Comparison of ENCODE assay signal across 15 cellular contexts in the genomic region with DNA sequence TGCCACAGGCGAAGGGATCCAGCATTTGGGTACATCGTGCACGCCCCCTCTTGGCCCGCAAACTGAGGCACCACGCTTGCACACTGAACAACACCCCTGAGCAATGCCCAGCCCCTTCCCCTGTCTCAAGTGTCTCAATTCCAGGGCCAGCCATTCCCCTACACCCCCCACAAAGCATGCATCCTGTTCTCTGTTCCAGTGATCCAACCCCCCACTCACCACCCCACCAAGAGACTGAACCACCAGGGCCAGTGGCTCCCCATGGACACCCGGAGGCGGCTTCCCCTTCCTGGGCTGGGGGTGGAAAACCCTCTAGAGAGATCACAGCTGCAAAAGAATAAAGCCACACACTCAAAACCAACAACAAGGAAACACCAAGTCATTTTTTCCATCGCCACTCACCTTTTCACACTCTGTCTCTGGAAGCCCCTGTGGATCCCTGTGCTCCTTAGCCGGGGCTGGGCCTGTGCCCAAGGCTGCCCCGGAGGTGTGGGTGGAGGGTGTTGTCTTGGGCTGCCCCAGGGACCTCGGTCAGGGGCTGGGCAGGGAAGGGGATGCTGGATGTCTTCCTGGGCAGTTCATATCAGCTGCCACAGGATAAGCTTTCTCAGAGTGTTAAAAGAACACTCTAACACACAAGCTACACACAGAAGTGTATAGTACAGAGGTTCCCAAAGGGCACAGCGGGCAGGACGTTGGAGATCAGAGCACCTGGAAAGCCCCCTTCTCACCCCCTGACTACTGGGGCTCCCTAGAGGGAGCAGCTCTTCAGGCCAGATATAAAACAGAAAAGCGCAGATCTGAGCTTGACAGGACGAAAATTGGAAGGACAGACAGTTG.
DNase-seq lines count a peak whose midpoint lies in the region; ATAC-seq and TF ChIP-seq lines count a peak whose summit lies in the region.
"Had no signal": no experiment of that assay in that cellular context is flagged by ENCODE, and none has a peak within 500 bp of the region (broad histone marks: within the 10 kb centered on the region; RNA-seq: fewer than 3 reads in every experiment).

No MANE protein-coding gene starts in this region.

- H2AK5ac ChIP-seq in neuronal stem cell (ENCODE audit: low read depth, low read length) = peak overlapping the region; percentile 76

- no peaks in the 10 kb centered on the region for H3K27me3 ChIP-seq in A673 (replicated peaks; ENCODE audit: insufficient read depth, low read depth, low read length, poor library complexity)
- H3K27me3 ChIP-seq in neuronal stem cell (ENCODE audit: control insufficient read depth in 3 of 3, insufficient read depth in 3 of 3, low read depth in 1 of 3, low read length in 3 of 3) = peaks cover 0 to 2% (median 0%) of the 10 kb centered on the region in 3 experiments
- H3K27me3 ChIP-seq: testis had no signal

- H3K4me1 ChIP-seq in A673 (ENCODE audit: insufficient read depth, low read length, poor library complexity, severe bottlenecking) = peaks cover 42% of the 10 kb centered on the region
- peaks cover 0 to 5% of the 10 kb centered on the region in 2 donors for H3K4me1 ChIP-seq in neuronal stem cell (ENCODE audit: control insufficient read depth in 2 of 2, insufficient read depth in 1 of 2, low read depth in 1 of 2, low read length in 2 of 2)
- H3K4me1 ChIP-seq: prostate gland had no signal

- peaks cover 2 to 3% of the 10 kb centered on the region in 2 donors for H3K36me3 Mint-ChIP-seq in activated T-cell treated with anti-CD3 and anti-CD28 coated beads, Interleukin-2, amount 50 U/mL, for 72 hours (ENCODE audit: insufficient read depth in 2 of 2)

- in situ Hi-C loops in GM13977 (cut with MboI; ENCODE audit: low pct_unique_long_range_greater_than_20kb, low sequenced_read_pairs, unreplicated experiment) = no loop called here

- no peak overlapping the region for H3K4ac ChIP-seq in neuronal stem cell (ENCODE audit: low read length)

- intact Hi-C loops in A673 (cut with micrococcal nuclease; ENCODE audit: unreplicated experiment) = no loop called here

- TF ChIP-seq CTCF in A673 (conservative IDR thresholded peaks at IDR 0.05; ENCODE audit: low read depth, low read length) (no peak), GM13977 (IDR thresholded peaks at IDR 0.05; ENCODE audit: extremely low read depth, insufficient read depth, missing control alignments) (no peak)

- H2BK12ac ChIP-seq in neuronal stem cell (ENCODE audit: low read length) = no peak overlapping the region

- H3K18ac ChIP-seq in neuronal stem cell (ENCODE audit: low read length) = peak overlapping the region; percentile 67

- H3K27ac Mint-ChIP-seq in activated T-cell treated with anti-CD3 and anti-CD28 coated beads, Interleukin-2, amount 50 U/mL, for 72 hours = peak overlapping the region; percentile 27
- H3K27ac Mint-ChIP-seq: CD8-positive, alpha-beta T cell had no signal

- peaks cover 1 to 5% of the 10 kb centered on the region in 2 donors for H3K9me3 Mint-ChIP-seq in activated T-cell treated with anti-CD3 and anti-CD28 coated beads, Interleukin-2, amount 50 U/mL, for 72 hours

- no peaks in the 10 kb centered on the region for H3K27me3 Mint-ChIP-seq in activated T-cell treated with anti-CD3 and anti-CD28 coated beads, Interleukin-2, amount 50 U/mL, for 72 hours (ENCODE audit: low read depth)

- H2BK5ac ChIP-seq in neuronal stem cell (ENCODE audit: low read length) = peak overlapping the region; percentile 35

- H2BK15ac ChIP-seq in neuronal stem cell (ENCODE audit: low read length) = no peak overlapping the region

- POLR2A ChIA-PET in A673 (lab: Charles Lee; ENCODE audit: low non-redundant PET) = no interaction called here

- DNase-seq in A673 (ENCODE audit: low spot score) (peak; percentile 54), COLO829 (ENCODE audit: low spot score) (peak; percentile 33), neuronal stem cell (ENCODE audit: low spot score) (no peak), GM13977 (ENCODE audit: low spot score) (no peak), epidermal melanocyte (ENCODE audit: insufficient read length, low spot score) (no peak), C1 segment of cervical spinal cord (lab: John Stamatoyannopoulos, UW) (no peak), GM03348 (ENCODE audit: low spot score) (no peak)
- DNase-seq in activated T-cell treated with anti-CD3 and anti-CD28 coated beads, Interleukin-2, amount 50 U/mL, for 72 hours = peak; percentile 43 to 46
- DNase-seq: CD8-positive, alpha-beta T cell; effector memory CD4-positive, alpha-beta T cell; NCI-H1092 treated with DMSO at 0.1 percent for 48 hours; NCI-H345; testis had no signal

- H3K23ac ChIP-seq in neuronal stem cell (ENCODE audit: low read depth, low read length, poor library complexity) = peak overlapping the region; percentile 36

- H3K9me3 ChIP-seq in A673 (ENCODE audit: low read depth, low read length, poor library complexity, severe bottlenecking) = no peaks in the 10 kb centered on the region
- no peaks in the 10 kb centered on the region for H3K9me3 ChIP-seq in neuronal stem cell (replicated peaks in 1 of 2; ENCODE audit: control insufficient read depth in 2 of 2, insufficient read depth in 1 of 2, low read depth in 1 of 2, low read length in 2 of 2)
- H3K9me3 ChIP-seq: prostate gland, testis had no signal

- H3K4me3 ChIP-seq in A673 (ENCODE audit: low read depth, low read length, poor library complexity, severe bottlenecking) = no peak overlapping the region
- no peak overlapping the region for H3K4me3 ChIP-seq in neuronal stem cell (ENCODE audit: low read length in 2 of 2)
- H3K4me3 ChIP-seq: prostate gland, testis had no signal

- H3K36me3 ChIP-seq in A673 (ENCODE audit: insufficient read depth, low read length, poor library complexity, severe bottlenecking) (no peaks in the 10 kb centered on the region), neuronal stem cell (replicated peaks in 1 of 2; ENCODE audit: control insufficient read depth in 2 of 2, insufficient read depth in 2 of 2, low read length in 2 of 2) (no peaks in the 10 kb centered on the region)
- H3K36me3 ChIP-seq: prostate gland had no signal

- peak overlapping the region; percentile 23 for H2AFZ ChIP-seq in neuronal stem cell (ENCODE audit: low read length)

- H3K79me1 ChIP-seq in neuronal stem cell (ENCODE audit: low read depth, low read length) = no peaks in the 10 kb centered on the region

- peak; percentile 71 to 76 for ATAC-seq in activated T-cell treated with anti-CD3 and anti-CD28 coated beads, Interleukin-2, amount 50 U/mL, for 72 hours (replicated peaks in 1 of 2)
- ATAC-seq: CD8-positive, alpha-beta T cell had no signal

- H3K27ac ChIP-seq in A673 (ENCODE audit: low read depth, low read length, poor library complexity, severe bottlenecking) = peak overlapping the region; percentile 67
- H3K27ac ChIP-seq in neuronal stem cell (replicated peaks; ENCODE audit: low read length) = no peak overlapping the region
- H3K27ac ChIP-seq: prostate gland, testis had no signal

- H3K14ac ChIP-seq in neuronal stem cell (ENCODE audit: low read length) = peak overlapping the region; percentile 79

- no peak overlapping the region for H2BK120ac ChIP-seq in neuronal stem cell (ENCODE audit: low read depth, low read length)

- H3K4me2 ChIP-seq in neuronal stem cell (ENCODE audit: insufficient read depth, low read length, poor library complexity, severe bottlenecking) = no peak overlapping the region

- BruUV-seq in A673 (replicated peaks; lab: Mats Ljungman, UMichigan) = no TSS peak

- peaks cover 48% of the 10 kb centered on the region for H3K4me1 Mint-ChIP-seq in activated T-cell treated with anti-CD3 and anti-CD28 coated beads, Interleukin-2, amount 50 U/mL, for 72 hours (ENCODE audit: low read depth)

- CTCF ChIA-PET in A673 (lab: Charles Lee) = no interaction called here

- peak overlapping the region; percentile 13 to 48 for H3K4me3 Mint-ChIP-seq in activated T-cell treated with anti-CD3 and anti-CD28 coated beads, Interleukin-2, amount 50 U/mL, for 72 hours
- H3K4me3 Mint-ChIP-seq: brain; CD8-positive, alpha-beta T cell had no signal

- peak overlapping the region; percentile 64 for H4K91ac ChIP-seq in neuronal stem cell (ENCODE audit: low read depth, low read length, poor library complexity)

- H3K9ac ChIP-seq in neuronal stem cell (ENCODE audit: low read depth, low read length, poor library complexity) = no peak overlapping the region

- WGBS in neuronal stem cell (ENCODE audit: extremely low coverage in 2 of 2, insufficient read length in 2 of 2, insufficient replicate concordance in 1 of 2), 2 donors = no CpG with 5 or more reads among the region's 15 CpGs

- no peak overlapping the region for H4K8ac ChIP-seq in neuronal stem cell (ENCODE audit: low read depth, low read length)

Comparison
In these comparisons a context has a peak if more than half of its experiments do, and no peak if none do; other contexts are left out.
1. DNase-seq: peak in A673 (single experiment), COLO829 (single experiment) and activated T-cell treated with anti-CD3 and anti-CD28 coated beads, Interleukin-2, amount 50 U/mL, for 72 hours (2 of 2); none in neuronal stem cell (single experiment), GM13977 (single experiment), epidermal melanocyte (single experiment), C1 segment of cervical spinal cord (0 of 14) and GM03348 (single experiment).